1 cellular context compared by ENCODE assay signal in genomic region chr9:128115187-128116103, GRCh38.
A peak's percentile ranks its signal among the peaks of the same experiment; 100 is the strongest.
TF ChIP-seq lines count a peak whose summit lies in the region.

No MANE protein-coding gene starts in this region.

TF ChIP-seq in HepG2, 621 proteins besides CTCF, POLR2A, EP300 and RAD21 (continued from another document and continues in another):
- no peak for TF ChIP-seq ZBTB40 (IDR thresholded peaks at IDR 0.05)
- peak; percentile 53; the same call in 1 of the 2 replicates for TF ChIP-seq ZBTB40 (CRISPR knock-in tag; IDR thresholded peaks at IDR 0.05)
- no peak for TF ChIP-seq MTF2 (CRISPR knock-in tag; IDR thresholded peaks at IDR 0.05; ENCODE audit: borderline replicate concordance)
- peak; percentile 80; the same call in 1 of the 2 replicates for TF ChIP-seq MXD4 (CRISPR knock-in tag; IDR thresholded peaks at IDR 0.05)
- peak; percentile 73; the same call in 1 of the 2 replicates for TF ChIP-seq ZNF546 (CRISPR knock-in tag; conservative IDR thresholded peaks at IDR 0.05)
- TF ChIP-seq TEF (CRISPR knock-in tag; IDR thresholded peaks at IDR 0.05) = no peak
- peak; percentile 98 for TF ChIP-seq ZNF414 (CRISPR knock-in tag; IDR thresholded peaks at IDR 0.05)
- TF ChIP-seq HMG20A (CRISPR knock-in tag; IDR thresholded peaks at IDR 0.05; ENCODE audit: borderline replicate concordance) = peak; percentile 75; the same call in 1 of the 2 replicates
- no peak for TF ChIP-seq POLR2G (IDR thresholded peaks at IDR 0.05; ENCODE audit: low read depth, low read length)
- peak; percentile 60; the same call in 1 of the 2 replicates for TF ChIP-seq ZNF816 (CRISPR knock-in tag; IDR thresholded peaks at IDR 0.05; ENCODE audit: borderline replicate concordance)
- TF ChIP-seq ZNF629 (CRISPR knock-in tag; conservative IDR thresholded peaks at IDR 0.05) = peak; percentile 100
- no peak for TF ChIP-seq ZC3H13 (CRISPR knock-in tag; IDR thresholded peaks at IDR 0.05)
- peak; percentile 93; the same call in 1 of the 2 replicates for TF ChIP-seq ZNF691 (CRISPR knock-in tag; IDR thresholded peaks at IDR 0.05; ENCODE audit: borderline replicate concordance, low read depth)
- TF ChIP-seq CHD4 (IDR thresholded peaks at IDR 0.05; ENCODE audit: borderline replicate concordance, low read length) = 0 out of 2 replicates have a peak, but pooled peaks have one; percentile 70
- 0 out of 2 replicates have a peak, but pooled peaks have one; percentile 41 for TF ChIP-seq CBFB (CRISPR knock-in tag; IDR thresholded peaks at IDR 0.05)
- no peak for TF ChIP-seq TP53 (CRISPR knock-in tag; conservative IDR thresholded peaks at IDR 0.05)
- no peak for TF ChIP-seq ZNF549 (CRISPR knock-in tag; IDR thresholded peaks at IDR 0.05)
- peak; percentile 99 for TF ChIP-seq ARNTL (CRISPR knock-in tag; IDR thresholded peaks at IDR 0.05)
- no peak for TF ChIP-seq ZNF777 (CRISPR knock-in tag; IDR thresholded peaks at IDR 0.05)
- peak; percentile 89 for TF ChIP-seq ZNF121 (CRISPR knock-in tag; IDR thresholded peaks at IDR 0.05)
- peak; percentile 39; the same call in 1 of the 2 replicates for TF ChIP-seq ZNF569 (CRISPR knock-in tag; IDR thresholded peaks at IDR 0.05; ENCODE audit: borderline replicate concordance)
- peak; percentile 85 for TF ChIP-seq JUN (CRISPR knock-in tag; IDR thresholded peaks at IDR 0.05)
- TF ChIP-seq TSC22D2 (CRISPR knock-in tag; IDR thresholded peaks at IDR 0.05; ENCODE audit: borderline replicate concordance) = no peak
- no peak for TF ChIP-seq ZUFSP (CRISPR knock-in tag; IDR thresholded peaks at IDR 0.05; ENCODE audit: borderline replicate concordance)
- TF ChIP-seq KDM4B (CRISPR knock-in tag; IDR thresholded peaks at IDR 0.05) = peak; percentile 94; the same call in 1 of the 2 replicates
- TF ChIP-seq SOX13 (IDR thresholded peaks at IDR 0.05) = peak; percentile 31; the same call in 1 of the 2 replicates
- TF ChIP-seq SOX13 (CRISPR knock-in tag; conservative IDR thresholded peaks at IDR 0.05 in 1 of 2, IDR thresholded peaks at IDR 0.05 in 1 of 2) = peak in 1 of 2 experiments; percentile 87; a peak in 2 of 4 replicates
- no peak for TF ChIP-seq ZC3H4 (CRISPR knock-in tag; IDR thresholded peaks at IDR 0.05; ENCODE audit: borderline replicate concordance)
- no peak for TF ChIP-seq NFE2 (CRISPR knock-in tag; IDR thresholded peaks at IDR 0.05)
- no peak for TF ChIP-seq ZNF790 (CRISPR knock-in tag; IDR thresholded peaks at IDR 0.05; ENCODE audit: borderline replicate concordance)
- TF ChIP-seq GMEB1 (CRISPR knock-in tag; IDR thresholded peaks at IDR 0.05; ENCODE audit: borderline replicate concordance) = peak; percentile 66
- TF ChIP-seq PRPF4 (IDR thresholded peaks at IDR 0.05; ENCODE audit: low read depth, low read length, poor library complexity, severe bottlenecking) = no peak
- TF ChIP-seq SIX1 (CRISPR knock-in tag; IDR thresholded peaks at IDR 0.05; ENCODE audit: borderline replicate concordance) = peak; percentile 57; the same call in 1 of the 2 replicates
- TF ChIP-seq KLF15 (CRISPR knock-in tag; IDR thresholded peaks at IDR 0.05; ENCODE audit: borderline replicate concordance) = no peak
- no peak for TF ChIP-seq ARNT (IDR thresholded peaks at IDR 0.05)
- no peak for TF ChIP-seq MTA3 (CRISPR knock-in tag; IDR thresholded peaks at IDR 0.05)
- TF ChIP-seq ZBTB7A (CRISPR knock-in tag; IDR thresholded peaks at IDR 0.05) = 0 out of 2 replicates have a peak, but pooled peaks have one; percentile 49
- TF ChIP-seq KMT2B (CRISPR knock-in tag; IDR thresholded peaks at IDR 0.05) = peak; percentile 61; the same call in 1 of the 2 replicates
- no peak for TF ChIP-seq HOXA7 (CRISPR knock-in tag; IDR thresholded peaks at IDR 0.05)
- TF ChIP-seq PRDM4 (CRISPR knock-in tag; IDR thresholded peaks at IDR 0.05; ENCODE audit: borderline replicate concordance) = no peak
- no peak for TF ChIP-seq ZNF883 (CRISPR knock-in tag; IDR thresholded peaks at IDR 0.05; ENCODE audit: not compliant biosample characterization)
- no peak for TF ChIP-seq FOXO4 (CRISPR knock-in tag; conservative IDR thresholded peaks at IDR 0.05)
- TF ChIP-seq ZNF274 (CRISPR knock-in tag; IDR thresholded peaks at IDR 0.05) = peak; percentile 71; the same call in 1 of the 2 replicates
- no peak for TF ChIP-seq ZNF616 (CRISPR knock-in tag; IDR thresholded peaks at IDR 0.05; ENCODE audit: low read depth)
- peak; percentile 96 for TF ChIP-seq PITX1 (CRISPR knock-in tag; IDR thresholded peaks at IDR 0.05)
- no peak; the same call in 1 of the 2 replicates for TF ChIP-seq SP140L (CRISPR knock-in tag; IDR thresholded peaks at IDR 0.05; ENCODE audit: borderline replicate concordance)
- 0 out of 2 replicates have a peak, but pooled peaks have one; percentile 41 for TF ChIP-seq ZNF567 (CRISPR knock-in tag; IDR thresholded peaks at IDR 0.05; ENCODE audit: borderline replicate concordance)
